Comparison of ENCODE assay signal across 10 cellular contexts in genomic region chr7:55548295-55548731, GRCh38. TPM values are rescaled to one million over a fixed set of nuclear protein-coding genes. Genes with fewer than 3 reads are reported as not detected.
A peak's percentile ranks its signal among the peaks of the same experiment; 100 is the strongest.
DNase-seq lines count a peak whose midpoint lies in the region; ATAC-seq lines count a peak whose summit lies in the region.
"Had no signal": no experiment of that assay in that cellular context is flagged by ENCODE, and none has a peak within 500 bp of the region (broad histone marks: within the 10 kb centered on the region; RNA-seq: fewer than 3 reads in every experiment).

No MANE protein-coding gene starts in this region.

- peak; percentile 66 for ATAC-seq in GM18868 (IDR thresholded peaks at IDR 0.05; ENCODE audit: unreplicated experiment)
- peak; percentile 42 for ATAC-seq in GM21737 (IDR thresholded peaks at IDR 0.05; ENCODE audit: unreplicated experiment)
- ATAC-seq in HG03457 (IDR thresholded peaks at IDR 0.05; ENCODE audit: unreplicated experiment), result peak; percentile 34
- no peak for ATAC-seq in GM18498 (IDR thresholded peaks at IDR 0.05; ENCODE audit: unreplicated experiment)

- no peak overlapping the region for H3K14ac ChIP-seq in neuronal stem cell (ENCODE audit: low read length)

- no peak overlapping the region for H2BK5ac ChIP-seq in neuronal stem cell (ENCODE audit: low read length)

- peaks cover 5% of the 10 kb centered on the region for H3K79me1 ChIP-seq in neuronal stem cell (ENCODE audit: low read depth, low read length)

- no peak overlapping the region for H2BK12ac ChIP-seq in neuronal stem cell (ENCODE audit: low read length)

- no peak overlapping the region for H3K27ac ChIP-seq in neuronal stem cell (replicated peaks; ENCODE audit: low read length)

- no peak for DNase-seq in neuronal stem cell (ENCODE audit: low spot score)
- DNase-seq in HK-2 (ENCODE audit: unreplicated experiment), result no peak
- DNase-seq in A172 (ENCODE audit: low spot score), result no peak
- DNase-seq in activated CD8-positive, alpha-beta memory T cell treated with anti-CD3 and anti-CD28 coated beads, Interleukin-2, amount 50 U/mL, for 4 hours, result no peak
- DNase-seq: aorta; stimulated activated CD4-positive, alpha-beta T cell treated with anti-CD3 and anti-CD28 coated beads, Interleukin-4, amount 100 ng/mL, for 24 hours had no signal

- no peak overlapping the region for H3K4ac ChIP-seq in neuronal stem cell (ENCODE audit: low read length)

- peaks cover 0 to 10% of the 10 kb centered on the region in 2 donors for H3K36me3 ChIP-seq in neuronal stem cell (replicated peaks in 1 of 2; ENCODE audit: control insufficient read depth in 2 of 2, insufficient read depth in 2 of 2, low read length in 2 of 2)

- no peak overlapping the region for H2AK5ac ChIP-seq in neuronal stem cell (ENCODE audit: low read depth, low read length)

- peaks cover 0 to 4% of the 10 kb centered on the region in 2 donors for H3K9me3 ChIP-seq in neuronal stem cell (replicated peaks in 1 of 2; ENCODE audit: control insufficient read depth in 2 of 2, insufficient read depth in 1 of 2, low read depth in 1 of 2, low read length in 2 of 2)

- H2BK120ac ChIP-seq in neuronal stem cell (ENCODE audit: low read depth, low read length), result no peak overlapping the region

- H3K9ac ChIP-seq in neuronal stem cell (ENCODE audit: low read depth, low read length, poor library complexity), result no peak overlapping the region

- H4K8ac ChIP-seq in neuronal stem cell (ENCODE audit: low read depth, low read length), result no peak overlapping the region

- H3K4me2 ChIP-seq in neuronal stem cell (ENCODE audit: insufficient read depth, low read length, poor library complexity, severe bottlenecking), result no peak overlapping the region

- no peak overlapping the region for H2AFZ ChIP-seq in neuronal stem cell (ENCODE audit: low read length)

- H3K4me1 ChIP-seq in neuronal stem cell (ENCODE audit: control insufficient read depth in 2 of 2, insufficient read depth in 1 of 2, low read depth in 1 of 2, low read length in 2 of 2), result peaks cover 9 to 13% of the 10 kb centered on the region in 2 donors

- no peak overlapping the region for H3K23ac ChIP-seq in neuronal stem cell (ENCODE audit: low read depth, low read length, poor library complexity)

- no peak overlapping the region for H2BK15ac ChIP-seq in neuronal stem cell (ENCODE audit: low read length)

- H4K91ac ChIP-seq in neuronal stem cell (ENCODE audit: low read depth, low read length, poor library complexity), result no peak overlapping the region

- WGBS in neuronal stem cell (ENCODE audit: extremely low coverage in 2 of 2, insufficient read length in 2 of 2, insufficient replicate concordance in 1 of 2), 2 donors, result no CpG with 5 or more reads among the region's 7 CpGs

- no peaks in the 10 kb centered on the region for H3K27me3 ChIP-seq in neuronal stem cell (ENCODE audit: control insufficient read depth in 3 of 3, insufficient read depth in 3 of 3, low read depth in 1 of 3, low read length in 3 of 3)

- H3K18ac ChIP-seq in neuronal stem cell (ENCODE audit: low read length), result peak overlapping the region; percentile 56

- no peak overlapping the region for H3K4me3 ChIP-seq in neuronal stem cell (ENCODE audit: low read length in 2 of 2)

RNA-seq across cellular contexts. Expression of gene VOPP1, which starts 24.0 kb away (rescaled TPM):
- 38.1 TPM for polyA plus RNA-seq in neuronal stem cell (2013, experiment 1 of 2)
- polyA plus RNA-seq in neuronal stem cell (2013, experiment 2 of 2), result 37.8 TPM
- total RNA-seq in A172 (2014; rRNA removed; shearing (Covaris generic)), result 112 and 129 TPM in 2 replicates
